In genomic region chr12:62761658-62762057, GRCh38 we compare ENCODE assay signal across 21 cellular contexts.
A peak's percentile ranks its signal among the peaks of the same experiment; 100 is the strongest.
DNase-seq lines count a peak whose midpoint lies in the region; ATAC-seq and TF ChIP-seq lines count a peak whose summit lies in the region.
"Had no signal": no experiment of that assay in that cellular context is flagged by ENCODE, and none has a peak within 500 bp of the region (broad histone marks: within the 10 kb centered on the region; RNA-seq: fewer than 3 reads in every experiment).

No MANE protein-coding gene starts in this region.

- H3K36me3 Mint-ChIP-seq in nephron (ENCODE audit: low read depth): peaks cover 4% of the 10 kb centered on the region
- H3K36me3 Mint-ChIP-seq: natural killer cell treated with Interleukin-12 subunit alpha and Interleukin-12 subunit beta and Interleukin-15 and Interleukin-18, amount 100 ng/mL, for 72 hours had no signal

- H3K4me1 ChIP-seq in esophagus muscularis mucosa: peaks cover 0 to 16% (median 8%) of the 10 kb centered on the region in 4 donors

- TF ChIP-seq EP300 in esophagus muscularis mucosa (IDR thresholded peaks at IDR 0.05): no peak

- peak overlapping the region in 2 of 3 experiments; percentile 78 to 97 for H3K27ac Mint-ChIP-seq in nephron
- H3K27ac Mint-ChIP-seq: natural killer cell treated with Interleukin-12 subunit alpha and Interleukin-12 subunit beta and Interleukin-15 and Interleukin-18, amount 100 ng/mL, for 72 hours; T-helper 1 cell treated with Interleukin-12 subunit alpha and Interleukin-12 subunit beta and Interleukin-4 antibody, amounts not matched to agents 30 μg/mL and 1 μg/mL, for 36 hours had no signal

- no peaks in the 10 kb centered on the region for H3K36me3 ChIP-seq in esophagus muscularis mucosa

- H3K27me3 ChIP-seq in esophagus muscularis mucosa: no peaks in the 10 kb centered on the region

- no peaks in the 10 kb centered on the region for H3K9me3 ChIP-seq in esophagus muscularis mucosa

- peak; percentile 82 for ATAC-seq in Right ventricle myocardium superior (ENCODE audit: poor library complexity)
- ATAC-seq in GM18858 (IDR thresholded peaks at IDR 0.05; ENCODE audit: unreplicated experiment): no peak
- ATAC-seq: esophagus mucosa, HCT116 had no signal

- H3K4me1 Mint-ChIP-seq in nephron: peaks cover 50% of the 10 kb centered on the region

- DNase-seq in Right ventricle myocardium superior (no peak), cardiac septum (ENCODE audit: low spot score) (no peak), fibroblast of mammary gland (ENCODE audit: low read depth) (peak; percentile 90), esophagus muscularis mucosa (ENCODE audit: extremely low spot score) (no peak), erythroblast (lab: John Stamatoyannopoulos, UW) (no peak), Kasumi-1 (lab: John Stamatoyannopoulos, UW) (no peak)
- DNase-seq: activated CD4-positive, CD25-positive, alpha-beta regulatory T cell treated with anti-CD3 and anti-CD28 coated beads, Interleukin-2, amount 50 U/mL, for 72 hours; activated gamma-delta T cell; dermis blood vessel endothelial cell; NCI-H1048; NCI-H2227 treated with DMSO at 0.1 percent for 48 hours; NK-92 treated with Interleukin-12 subunit alpha and Interleukin-12 subunit beta, amount 100 ng/mL, for 24 hours; retina; stimulated activated CD4-positive, alpha-beta T cell treated with anti-CD3 and anti-CD28 coated beads, Interleukin-2, amount 100 ng/mL, for 48 hours had no signal

- H3K27me3 Mint-ChIP-seq in nephron (ENCODE audit: low read depth): no peaks in the 10 kb centered on the region

- WGBS in esophagus muscularis mucosa: 83% methylated on average over 4 of the region's 5 CpGs

- TF ChIP-seq POLR2A in esophagus muscularis mucosa (IDR thresholded peaks at IDR 0.05; ENCODE audit: low read depth): no peak
- no peak for TF ChIP-seq POLR2A in erythroblast (IDR thresholded peaks at IDR 0.05; ENCODE audit: low read length)

- no peaks in the 10 kb centered on the region for H3K9me3 Mint-ChIP-seq in nephron
- H3K9me3 Mint-ChIP-seq: natural killer cell treated with Interleukin-12 subunit alpha and Interleukin-12 subunit beta and Interleukin-15 and Interleukin-18, amount 100 ng/mL, for 72 hours; T-helper 1 cell treated with Interleukin-12 subunit alpha and Interleukin-12 subunit beta and Interleukin-4 antibody, amounts not matched to agents 30 μg/mL and 1 μg/mL, for 36 hours had no signal

- H3K4me3 ChIP-seq in fibroblast of mammary gland (ENCODE audit: control insufficient read depth, low read depth, low read length): no peak overlapping the region
- H3K4me3 ChIP-seq in esophagus muscularis mucosa: no peak overlapping the region
- H3K4me3 ChIP-seq: lung had no signal

- H3K4me3 Mint-ChIP-seq in nephron: no peak overlapping the region
- H3K4me3 Mint-ChIP-seq: natural killer cell treated with Interleukin-12 subunit alpha and Interleukin-12 subunit beta and Interleukin-15 and Interleukin-18, amount 100 ng/mL, for 72 hours; T-helper 1 cell treated with Interleukin-12 subunit alpha and Interleukin-12 subunit beta and Interleukin-4 antibody, amounts not matched to agents 30 μg/mL and 1 μg/mL, for 36 hours had no signal

- intact Hi-C loops in Right ventricle myocardium superior (cut with DNase I) (no loop called here), cardiac septum (cut with DNase I) (no loop called here), esophagus muscularis mucosa (cut with DNase I) (no loop called here)

- TF ChIP-seq CTCF in fibroblast of mammary gland (conservative IDR thresholded peaks at IDR 0.05; ENCODE audit: control insufficient read depth, insufficient read depth, low read depth, low read length) (no peak), nephron (IDR thresholded peaks at IDR 0.05; ENCODE audit: unreplicated experiment in 3 of 3) (no peak), esophagus muscularis mucosa (IDR thresholded peaks at IDR 0.05) (no peak)

- H3K27ac ChIP-seq in esophagus muscularis mucosa (replicated peaks in 1 of 4): no peak overlapping the region
